Comparison of ENCODE assay signal across 1 cellular context in genomic region chr16:84993926-84994325, GRCh38.
TF ChIP-seq lines count a peak whose summit lies in the region.

No MANE protein-coding gene starts in this region.

TF ChIP-seq in IMR-90, 13 proteins besides CTCF, POLR2A, EP300 and RAD21:
- no peak for TF ChIP-seq BHLHE40 (IDR thresholded peaks at IDR 0.05; ENCODE audit: low read depth, low read length)
- TF ChIP-seq ELK1 (IDR thresholded peaks at IDR 0.05; ENCODE audit: borderline replicate concordance, low read depth, low read length) = no peak
- no peak for TF ChIP-seq RFX5 (IDR thresholded peaks at IDR 0.05; ENCODE audit: low read depth, low read length)
- TF ChIP-seq MAZ (IDR thresholded peaks at IDR 0.05; ENCODE audit: borderline replicate concordance, low read depth, low read length) = no peak
- TF ChIP-seq CEBPB (IDR thresholded peaks at IDR 0.05; ENCODE audit: low read depth, low read length) = no peak
- no peak for TF ChIP-seq MXI1 (IDR thresholded peaks at IDR 0.05; ENCODE audit: borderline replicate concordance, low read depth, low read length)
- TF ChIP-seq USF2 (IDR thresholded peaks at IDR 0.05; ENCODE audit: low read depth, low read length) = no peak
- no peak for TF ChIP-seq CHD1 (IDR thresholded peaks at IDR 0.05; ENCODE audit: low read depth, low read length)
- no peak for TF ChIP-seq MAFK (IDR thresholded peaks at IDR 0.05; ENCODE audit: low read depth, low read length)
- TF ChIP-seq RCOR1 (IDR thresholded peaks at IDR 0.05; ENCODE audit: insufficient replicate concordance, low read length) = no peak
- no peak for TF ChIP-seq FOS (IDR thresholded peaks at IDR 0.05; ENCODE audit: low read depth, low read length)
- no peak for TF ChIP-seq SMC3 (IDR thresholded peaks at IDR 0.05; ENCODE audit: low read depth, low read length)
- TF ChIP-seq NFE2L2 (IDR thresholded peaks at IDR 0.05; ENCODE audit: low read depth, low read length) = no peak
